Comparison of ENCODE assay signal across 8 cellular contexts in the genomic region with DNA sequence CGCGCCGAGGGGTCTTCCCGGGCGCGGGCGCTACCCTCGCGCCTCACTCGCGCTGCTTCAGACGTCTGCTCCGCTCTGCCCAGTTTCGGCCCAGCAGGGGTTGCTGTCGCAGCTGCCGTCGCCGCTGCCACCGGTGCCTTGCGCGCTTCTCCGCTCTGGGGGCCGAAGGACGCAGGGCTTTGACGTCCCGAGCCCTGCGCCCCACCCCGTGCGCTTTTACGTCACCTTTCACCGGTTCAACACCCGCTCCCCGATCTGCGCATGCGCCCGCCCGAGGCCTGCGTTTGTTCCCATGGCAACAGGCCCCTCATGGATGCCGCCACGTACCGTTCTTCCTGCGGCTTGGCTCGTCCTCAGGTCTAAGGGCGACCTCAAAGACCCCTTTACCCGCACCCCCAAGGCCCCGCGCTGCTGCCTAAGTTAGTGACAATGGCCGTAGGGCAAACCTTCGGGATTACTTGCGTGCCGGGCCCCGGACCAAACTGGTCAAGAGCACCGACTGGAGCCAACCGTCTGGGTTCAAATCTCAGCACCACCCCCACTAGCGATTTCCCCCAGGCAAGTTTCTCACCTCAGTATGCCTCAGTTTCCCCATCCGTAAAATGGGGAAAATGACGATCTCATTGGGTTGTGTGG. TPM values are rescaled to one million over a fixed set of nuclear protein-coding genes. Genes with fewer than 3 reads are reported as not detected.
DNase-seq lines count a peak whose midpoint lies in the region; ATAC-seq and TF ChIP-seq lines count a peak whose summit lies in the region.

No MANE protein-coding gene starts in this region.

- DNase-seq in AG08395 (ENCODE audit: low spot score), result peak; percentile 100
- DNase-seq in NCI-H2227 treated with DMSO at 0.1 percent for 48 hours (lab: John Stamatoyannopoulos, UW), result peak; percentile 97
- peak; percentile 99 for DNase-seq in activated B cell treated with CpG ODN at 0.5 μM for 24 hours
- DNase-seq in caudate nucleus (lab: John Stamatoyannopoulos, UW), result peak in 60 of 61 donors; percentile 65 to 97 (median 94)
- DNase-seq in iris pigment epithelial cell (ENCODE audit: low read depth), result peak; percentile 94
- peak; percentile 98 to 99 for DNase-seq in stimulated activated CD4-positive, alpha-beta T cell treated with anti-CD3 and anti-CD28 coated beads, Interleukin-12 subunit alpha, Interleukin-12 subunit beta, amount 100 ng/mL, for 24 hours (ENCODE audit: low read depth in 2 of 2)

- intact Hi-C loops in activated B cell treated with CpG ODN at 0.5 μM for 24 hours (cut with micrococcal nuclease), result loop anchor here (1.0 to 5.0 kb wide), 6 partner anchors 44 to 891 kb away; partner anchors contain the start of genes NDUFV1, POLD4 and RBM14

- no peaks in the 10 kb centered on the region for H3K9me3 Mint-ChIP-seq in activated B cell treated with CpG ODN at 0.5 μM for 24 hours

- in situ Hi-C loops in GM18951 (cut with MboI; ENCODE audit: low sequenced_read_pairs, unreplicated experiment), result no loop called here

- peak overlapping the region; percentile 99 for H3K27ac ChIP-seq in caudate nucleus (ENCODE audit: low read depth, low read length)

- peaks cover 18% of the 10 kb centered on the region for H3K36me3 Mint-ChIP-seq in activated B cell treated with CpG ODN at 0.5 μM for 24 hours (ENCODE audit: low read depth)

- CTCF ChIA-PET in activated B cell treated with CpG ODN at 0.5 μM for 24 hours (lab: Charles Lee), result interaction anchor here (1.5 kb wide), 1 partner anchor 107 kb away, joined by 8 read pairs; the partner anchor contains the start of gene PPP1CA

- H3K4me1 Mint-ChIP-seq in activated B cell treated with CpG ODN at 0.5 μM for 24 hours, result peaks cover 38% of the 10 kb centered on the region

- peak overlapping the region; percentile 94 for H3K27ac Mint-ChIP-seq in activated B cell treated with CpG ODN at 0.5 μM for 24 hours

- peaks cover 2% of the 10 kb centered on the region for H3K27me3 Mint-ChIP-seq in activated B cell treated with CpG ODN at 0.5 μM for 24 hours

- TF ChIP-seq CTCF in activated B cell treated with CpG ODN at 0.5 μM for 24 hours (IDR thresholded peaks at IDR 0.05), result no peak

- ATAC-seq in HG03175 (IDR thresholded peaks at IDR 0.05; ENCODE audit: unreplicated experiment) (peak; percentile 49), activated B cell treated with CpG ODN at 0.5 μM for 24 hours (ENCODE audit: low read depth) (peak; percentile 40)

- peak overlapping the region; percentile 88 for H3K4me3 Mint-ChIP-seq in activated B cell treated with CpG ODN at 0.5 μM for 24 hours

- POLR2A ChIA-PET in activated B cell treated with CpG ODN at 0.5 μM for 24 hours (lab: Charles Lee), result interaction anchor here (0.6 to 2.3 kb wide), 14 partner anchors 26 to 269 kb away, joined by 3 to 16 read pairs (median 6); partner anchors contain the start of genes AIP, CLCF1, GSTP1 and NUDT8

- peak; percentile 75 for TF ChIP-seq POLR2A in GM18951 (IDR thresholded peaks at IDR 0.05; ENCODE audit: extremely low read depth, insufficient read depth, insufficient read length)

RNA-seq across cellular contexts. Expression of gene CDK2AP2, which starts 0.6 kb away (rescaled TPM):
- total RNA-seq in activated B cell treated with CpG ODN at 0.5 μM for 24 hours, result 67.1 and 68.5 TPM in 2 replicates

RNA-seq across cellular contexts. Expression of gene PITPNM1, which starts 3.4 kb away (rescaled TPM):
- 103 and 111 TPM in 2 replicates for total RNA-seq in activated B cell treated with CpG ODN at 0.5 μM for 24 hours

RNA-seq across cellular contexts. Expression of gene CABP2, which starts 14.6 kb away (rescaled TPM):
- not detected in 2 replicates for total RNA-seq in activated B cell treated with CpG ODN at 0.5 μM for 24 hours

RNA-seq across cellular contexts. Expression of gene AIP, which starts 25.8 kb away (rescaled TPM):
- 108 and 114 TPM in 2 replicates for total RNA-seq in activated B cell treated with CpG ODN at 0.5 μM for 24 hours

RNA-seq across cellular contexts. Expression of gene TMEM134, which starts 39.6 kb away (rescaled TPM):
- total RNA-seq in activated B cell treated with CpG ODN at 0.5 μM for 24 hours, result 76.0 and 83.5 TPM in 2 replicates

Comparison
In these comparisons a context has a peak if more than half of its experiments do, and no peak if none do; other contexts are left out.
1. Peak in every context shown above with its lines: DNase-seq, ATAC-seq and H3K27ac ChIP-seq.